In genomic region chr7:105352018-105352612, GRCh38 we compare ENCODE assay signal across 8 cellular contexts. TPM values are rescaled to one million over a fixed set of nuclear protein-coding genes. Genes with fewer than 3 reads are reported as not detected.
DNase-seq lines count a peak whose midpoint lies in the region; ATAC-seq and TF ChIP-seq lines count a peak whose summit lies in the region.

No MANE protein-coding gene starts in this region.

- H3K36me3 Mint-ChIP-seq in T-helper 2 cell treated with Interferon-gamma antibody and Interleukin-4, amounts not matched to agents 5 μg/mL and 100 μg/mL, for 36 hours (ENCODE audit: low read depth) = peaks cover 2% of the 10 kb centered on the region

- peak overlapping the region; percentile 98 for H3K27ac Mint-ChIP-seq in T-helper 2 cell treated with Interferon-gamma antibody and Interleukin-4, amounts not matched to agents 5 μg/mL and 100 μg/mL, for 36 hours

- DNase-seq in AG08396 (ENCODE audit: low spot score) (peak; percentile 47), brain microvascular endothelial cell (peak; percentile 72), left lung (peak in 1 of 2 donors; percentile 87), HPDE6-E6E7 (ENCODE audit: extremely low spot score) (no peak)
- DNase-seq in T-helper 2 cell treated with Interferon-gamma antibody and Interleukin-4, amounts not matched to agents 5 μg/mL and 100 μg/mL, for 36 hours (ENCODE audit: low spot score) = peak; percentile 61
- peak; percentile 16 for DNase-seq in stimulated activated CD8-positive, alpha-beta memory T cell treated with anti-CD3 and anti-CD28 coated beads, Interleukin-12 subunit alpha, Interleukin-12 subunit beta, amount 100 ng/mL, for 24 hours (ENCODE audit: extremely low read depth)

- no peaks in the 10 kb centered on the region for H3K9me3 ChIP-seq in left lung

- no peaks in the 10 kb centered on the region for H3K9me3 Mint-ChIP-seq in T-helper 2 cell treated with Interferon-gamma antibody and Interleukin-4, amounts not matched to agents 5 μg/mL and 100 μg/mL, for 36 hours

- H3K36me3 ChIP-seq in brain microvascular endothelial cell (replicated peaks) = no peaks in the 10 kb centered on the region
- no peaks in the 10 kb centered on the region for H3K36me3 ChIP-seq in left lung

- H3K27me3 ChIP-seq in brain microvascular endothelial cell (replicated peaks) (no peaks in the 10 kb centered on the region), left lung (no peaks in the 10 kb centered on the region)

- H3K4me1 Mint-ChIP-seq in T-helper 2 cell treated with Interferon-gamma antibody and Interleukin-4, amounts not matched to agents 5 μg/mL and 100 μg/mL, for 36 hours (ENCODE audit: low read depth) = peaks cover 50% of the 10 kb centered on the region

- no peak for TF ChIP-seq CTCF in brain microvascular endothelial cell (IDR thresholded peaks at IDR 0.05; ENCODE audit: low read depth, low read length, missing control alignments)
- no peak for TF ChIP-seq CTCF in left lung (IDR thresholded peaks at IDR 0.05)

- peak; percentile 87 for ATAC-seq in GM19372 (IDR thresholded peaks at IDR 0.05; ENCODE audit: low read depth, unreplicated experiment)
- ATAC-seq in HG03520 (IDR thresholded peaks at IDR 0.05; ENCODE audit: unreplicated experiment) = peak; percentile 88
- peak; percentile 93 for ATAC-seq in left lung

- H3K4me1 ChIP-seq in left lung = peaks cover 12 to 50% of the 10 kb centered on the region in 2 donors

- in situ Hi-C loops in brain microvascular endothelial cell (cut with HindIII; ENCODE audit: low pct_ligation_motif_present, low sequenced_read_pairs) = no loop called here

- intact Hi-C loops in left lung (cut with DNase I) = no loop called here

- H3K4me3 ChIP-seq in brain microvascular endothelial cell (ENCODE audit: low read depth, low read length) = no peak overlapping the region
- no peak overlapping the region for H3K4me3 ChIP-seq in left lung

- H3K27ac ChIP-seq in brain microvascular endothelial cell = peak overlapping the region; percentile 83
- peak overlapping the region; percentile 55 to 80 for H3K27ac ChIP-seq in left lung

- peak overlapping the region; percentile 83 for H3K4me3 Mint-ChIP-seq in T-helper 2 cell treated with Interferon-gamma antibody and Interleukin-4, amounts not matched to agents 5 μg/mL and 100 μg/mL, for 36 hours

- H3K27me3 Mint-ChIP-seq in T-helper 2 cell treated with Interferon-gamma antibody and Interleukin-4, amounts not matched to agents 5 μg/mL and 100 μg/mL, for 36 hours (ENCODE audit: low read depth) = no peaks in the 10 kb centered on the region

RNA-seq across cellular contexts. Expression of gene SRPK2, which starts 36.6 kb away (rescaled TPM):
- 10 to 100 TPM; 42.9 to 46.8 TPM for total RNA-seq in left lung
